In genomic region chr3:60025071-60026055, GRCh38 we compare ENCODE assay signal across 14 cellular contexts.
DNase-seq lines count a peak whose midpoint lies in the region; ATAC-seq and TF ChIP-seq lines count a peak whose summit lies in the region.
"Had no signal": no experiment of that assay in that cellular context is flagged by ENCODE, and none has a peak within 500 bp of the region (broad histone marks: within the 10 kb centered on the region; RNA-seq: fewer than 3 reads in every experiment).

No MANE protein-coding gene starts in this region.

- H3K4me3 ChIP-seq in GM23248 (no peak overlapping the region), astrocyte of the spinal cord (ENCODE audit: low read depth, low read length) (no peak overlapping the region)
- H3K4me3 ChIP-seq: colonic mucosa, GM12878, vagina had no signal

- WGBS in GM23248 (ENCODE audit: low coverage in 1 of 2, low lambda C conversion rate in 2 of 2, missing lambda C conversion rate in 2 of 2), 2 experiments = 37 to 43% methylated on average over 3 of the region's 3 CpGs

- H3K27ac Mint-ChIP-seq in CD4-positive, alpha-beta T cell = peak overlapping the region; percentile 77
- H3K27ac Mint-ChIP-seq in nephron = peak overlapping the region; percentile 5 to 77 (median 75)

- intact Hi-C loops in CD4-positive, alpha-beta T cell (cut with DNase I, micrococcal nuclease) = no loop called here

- no peaks in the 10 kb centered on the region for H3K27me3 Mint-ChIP-seq in CD4-positive, alpha-beta T cell
- H3K27me3 Mint-ChIP-seq in nephron (ENCODE audit: low read depth) = peaks cover 3% of the 10 kb centered on the region

- CTCF ChIA-PET in CD4-positive, alpha-beta T cell (lab: Charles Lee) = interaction anchor here (0.7 to 1.8 kb wide), 3 partner anchors 10 to 57 kb away, joined by 3 read pairs; no protein-coding TSS in a partner anchor

- H3F3A ChIP-seq in GM23248 (ENCODE audit: insufficient read depth) = peaks cover 10% of the 10 kb centered on the region; the same call in 1 of the 2 replicates

- H3K4me2 ChIP-seq in GM23248 (ENCODE audit: unreplicated experiment) = peak overlapping the region; percentile 46

- H3K9me3 Mint-ChIP-seq in CD4-positive, alpha-beta T cell = no peaks in the 10 kb centered on the region
- H3K9me3 Mint-ChIP-seq in nephron = no peaks in the 10 kb centered on the region

- no peak overlapping the region for H3K9ac ChIP-seq in GM23248

- POLR2A ChIA-PET in CD4-positive, alpha-beta T cell (lab: Charles Lee) = interaction anchor here (0.5 to 8.0 kb wide), 10 partner anchors 9 to 265 kb away, joined by 3 to 66 read pairs (median 4); no protein-coding TSS in a partner anchor

- H3K27ac ChIP-seq in CD4-positive, alpha-beta T cell (ENCODE audit: low read depth, low read length) = no peak overlapping the region
- no peak overlapping the region; the same call in 1 of the 2 replicates for H3K27ac ChIP-seq in GM23248
- H3K27ac ChIP-seq: colonic mucosa, vagina had no signal

- no peaks in the 10 kb centered on the region for H3K9me2 ChIP-seq in GM23248 (ENCODE audit: insufficient read depth)

- no peaks in the 10 kb centered on the region for H3K9me3 ChIP-seq in CD4-positive, alpha-beta T cell (ENCODE audit: control insufficient read depth, low read length)
- no peaks in the 10 kb centered on the region for H3K9me3 ChIP-seq in GM23248 (ENCODE audit: low read depth)
- H3K9me3 ChIP-seq: colonic mucosa, vagina had no signal

- peaks cover 94% of the 10 kb centered on the region for H3K4me1 Mint-ChIP-seq in CD4-positive, alpha-beta T cell (ENCODE audit: low read depth)
- H3K4me1 Mint-ChIP-seq in nephron = peaks cover 29% of the 10 kb centered on the region

- H3K79me2 ChIP-seq in GM23248 (ENCODE audit: insufficient read depth) = no peaks in the 10 kb centered on the region

- in situ Hi-C loops in GM23248 (cut with MboI) (no loop called here), astrocyte of the spinal cord (cut with HindIII; ENCODE audit: low sequenced_read_pairs) (no loop called here)

- H3K4me1 ChIP-seq in GM23248 (ENCODE audit: insufficient read depth) = peaks cover 14% of the 10 kb centered on the region; the same call in 1 of the 2 replicates
- H3K4me1 ChIP-seq: colonic mucosa had no signal

- H3K4me3 Mint-ChIP-seq in CD4-positive, alpha-beta T cell = peak overlapping the region; percentile 15
- H3K4me3 Mint-ChIP-seq in nephron = no peak overlapping the region

- H4K20me1 ChIP-seq in GM23248 (ENCODE audit: insufficient read depth) = no peaks in the 10 kb centered on the region

- no peak for DNase-seq in CD4-positive, alpha-beta T cell
- DNase-seq in GM23248 (peak; percentile 44), astrocyte of the spinal cord (ENCODE audit: low read depth, low spot score) (peak; percentile 11), NCI-H82 treated with DMSO at 0.1 percent for 48 hours (lab: John Stamatoyannopoulos, UW; ENCODE audit: unreplicated experiment) (no peak), hippocampal formation (lab: John Stamatoyannopoulos, UW) (no peak)
- DNase-seq: colonic mucosa; NCI-H2081 treated with DMSO at 0.1 percent for 48 hours; NCI-H748 treated with DMSO at 0.1 percent for 48 hours; Right ventricle myocardium superior; stimulated activated naive CD4-positive, alpha-beta T cell had no signal

- H2AFZ ChIP-seq in GM23248 = peak overlapping the region; percentile 46

- no peaks in the 10 kb centered on the region for H3K27me3 ChIP-seq in CD4-positive, alpha-beta T cell (ENCODE audit: control insufficient read depth, insufficient read depth, low read length)
- H3K27me3 ChIP-seq in GM23248 (replicated peaks; ENCODE audit: insufficient read depth) = no peaks in the 10 kb centered on the region
- H3K27me3 ChIP-seq: colonic mucosa, vagina had no signal

- H3K36me3 Mint-ChIP-seq in CD4-positive, alpha-beta T cell (ENCODE audit: low read depth) = peaks cover 29% of the 10 kb centered on the region
- no peaks in the 10 kb centered on the region for H3K36me3 Mint-ChIP-seq in nephron (ENCODE audit: low read depth)

- peak; percentile 24 for ATAC-seq in CD4-positive, alpha-beta T cell (ENCODE audit: poor library complexity)
- ATAC-seq in GM21576 (IDR thresholded peaks at IDR 0.05; ENCODE audit: unreplicated experiment) = no peak
- ATAC-seq: GM12878 had no signal

- no peaks in the 10 kb centered on the region for H3K36me3 ChIP-seq in GM23248 (ENCODE audit: low read depth)
- H3K36me3 ChIP-seq: colonic mucosa, vagina had no signal

- no peak for TF ChIP-seq CTCF in CD4-positive, alpha-beta T cell (IDR thresholded peaks at IDR 0.05)
- TF ChIP-seq CTCF in astrocyte of the spinal cord (IDR thresholded peaks at IDR 0.05; ENCODE audit: low read depth, low read length) = no peak
- TF ChIP-seq CTCF in nephron (IDR thresholded peaks at IDR 0.05; ENCODE audit: unreplicated experiment in 3 of 3) = no peak

Comparison
In these comparisons a context has a peak if more than half of its experiments do, and no peak if none do; other contexts are left out.
1. DNase-seq: peak in GM23248 (single experiment) and astrocyte of the spinal cord (single experiment); none in CD4-positive, alpha-beta T cell (0 of 10), NCI-H82 treated with DMSO at 0.1 percent for 48 hours (single experiment) and hippocampal formation (0 of 2).